In the genomic region with DNA sequence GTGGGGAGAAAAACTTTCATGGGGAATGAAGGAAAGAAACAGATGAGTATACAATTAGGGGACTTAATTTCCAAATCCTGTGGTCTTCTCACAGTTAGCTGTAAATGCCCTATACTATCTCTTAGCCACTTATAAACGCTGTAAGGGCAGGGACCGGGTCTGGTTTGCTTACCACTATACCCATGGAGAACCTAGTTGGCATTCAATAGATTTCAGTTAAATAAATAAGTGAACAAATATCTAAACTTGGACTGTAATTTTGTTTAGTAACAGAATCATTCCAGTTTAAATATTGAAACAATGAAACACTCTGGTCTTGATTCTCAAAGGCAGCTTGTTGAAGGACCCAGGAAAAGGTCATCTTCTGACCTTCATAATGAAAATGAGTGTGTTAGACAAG, we compare ENCODE assay signal across 1 cellular context.
TF ChIP-seq lines count a peak whose summit lies in the region.

No MANE protein-coding gene starts in this region.

TF ChIP-seq in HepG2, 621 proteins besides CTCF, POLR2A, EP300 and RAD21 (continued from another document):
- TF ChIP-seq, protein P1, sequence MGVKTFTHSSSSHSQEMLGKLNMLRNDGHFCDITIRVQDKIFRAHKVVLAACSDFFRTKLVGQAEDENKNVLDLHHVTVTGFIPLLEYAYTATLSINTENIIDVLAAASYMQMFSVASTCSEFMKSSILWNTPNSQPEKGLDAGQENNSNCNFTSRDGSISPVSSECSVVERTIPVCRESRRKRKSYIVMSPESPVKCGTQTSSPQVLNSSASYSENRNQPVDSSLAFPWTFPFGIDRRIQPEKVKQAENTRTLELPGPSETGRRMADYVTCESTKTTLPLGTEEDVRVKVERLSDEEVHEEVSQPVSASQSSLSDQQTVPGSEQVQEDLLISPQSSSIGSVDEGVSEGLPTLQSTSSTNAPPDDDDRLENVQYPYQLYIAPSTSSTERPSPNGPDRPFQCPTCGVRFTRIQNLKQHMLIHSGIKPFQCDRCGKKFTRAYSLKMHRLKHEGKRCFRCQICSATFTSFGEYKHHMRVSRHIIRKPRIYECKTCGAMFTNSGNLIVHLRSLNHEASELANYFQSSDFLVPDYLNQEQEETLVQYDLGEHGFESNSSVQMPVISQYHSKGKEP (CRISPR knock-in tag; IDR thresholded peaks at IDR 0.05), result no peak
- TF ChIP-seq, protein P2, sequence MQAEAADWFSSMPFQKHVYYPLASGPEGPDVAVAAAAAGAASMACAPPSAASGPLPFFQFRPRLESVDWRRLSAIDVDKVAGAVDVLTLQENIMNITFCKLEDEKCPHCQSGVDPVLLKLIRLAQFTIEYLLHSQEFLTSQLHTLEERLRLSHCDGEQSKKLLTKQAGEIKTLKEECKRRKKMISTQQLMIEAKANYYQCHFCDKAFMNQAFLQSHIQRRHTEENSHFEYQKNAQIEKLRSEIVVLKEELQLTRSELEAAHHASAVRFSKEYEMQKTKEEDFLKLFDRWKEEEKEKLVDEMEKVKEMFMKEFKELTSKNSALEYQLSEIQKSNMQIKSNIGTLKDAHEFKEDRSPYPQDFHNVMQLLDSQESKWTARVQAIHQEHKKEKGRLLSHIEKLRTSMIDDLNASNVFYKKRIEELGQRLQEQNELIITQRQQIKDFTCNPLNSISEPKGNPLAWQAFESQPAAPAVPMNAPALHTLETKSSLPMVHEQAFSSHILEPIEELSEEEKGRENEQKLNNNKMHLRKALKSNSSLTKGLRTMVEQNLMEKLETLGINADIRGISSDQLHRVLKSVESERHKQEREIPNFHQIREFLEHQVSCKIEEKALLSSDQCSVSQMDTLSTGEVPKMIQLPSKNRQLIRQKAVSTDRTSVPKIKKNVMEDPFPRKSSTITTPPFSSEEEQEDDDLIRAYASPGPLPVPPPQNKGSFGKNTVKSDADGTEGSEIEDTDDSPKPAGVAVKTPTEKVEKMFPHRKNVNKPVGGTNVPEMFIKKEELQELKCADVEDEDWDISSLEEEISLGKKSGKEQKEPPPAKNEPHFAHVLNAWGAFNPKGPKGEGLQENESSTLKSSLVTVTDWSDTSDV (CRISPR knock-in tag; IDR thresholded peaks at IDR 0.05), result no peak
- TF ChIP-seq NCOA5 (CRISPR knock-in tag; IDR thresholded peaks at IDR 0.05) (no peak), ZSCAN29 (CRISPR knock-in tag; conservative IDR thresholded peaks at IDR 0.05) (no peak), ZNF510 (CRISPR knock-in tag; IDR thresholded peaks at IDR 0.05; ENCODE audit: low read depth) (no peak), CREM (IDR thresholded peaks at IDR 0.05) (no peak), CREM (CRISPR knock-in tag; IDR thresholded peaks at IDR 0.05) (no peak), KLF9 (CRISPR knock-in tag; IDR thresholded peaks at IDR 0.05; ENCODE audit: low read depth) (no peak), NFRKB (IDR thresholded peaks at IDR 0.05) (no peak), RFXAP (CRISPR knock-in tag; IDR thresholded peaks at IDR 0.05; ENCODE audit: borderline replicate concordance) (no peak)
- TF ChIP-seq, protein P3, sequence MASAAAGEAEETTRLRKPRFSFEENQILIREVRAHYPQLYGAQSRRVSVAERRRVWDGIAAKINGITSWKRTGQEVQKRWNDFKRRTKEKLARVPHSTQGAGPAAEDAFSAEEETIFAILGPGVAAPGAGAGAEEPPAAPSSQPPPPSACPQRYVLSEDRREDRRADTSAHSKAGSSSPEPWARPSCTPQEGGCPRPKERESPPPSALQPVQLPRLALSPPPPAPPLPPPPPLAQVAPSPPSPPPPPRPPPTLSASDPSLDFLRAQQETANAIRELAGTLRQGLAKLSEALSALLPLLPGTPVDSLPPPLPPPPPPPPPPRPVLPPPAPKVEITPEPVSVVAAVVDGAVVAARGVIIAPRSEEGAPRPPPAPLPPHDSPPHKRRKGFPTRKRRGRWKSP (CRISPR knock-in tag; IDR thresholded peaks at IDR 0.05), result no peak
